Comparison of ENCODE assay signal across 23 cellular contexts in the genomic region with DNA sequence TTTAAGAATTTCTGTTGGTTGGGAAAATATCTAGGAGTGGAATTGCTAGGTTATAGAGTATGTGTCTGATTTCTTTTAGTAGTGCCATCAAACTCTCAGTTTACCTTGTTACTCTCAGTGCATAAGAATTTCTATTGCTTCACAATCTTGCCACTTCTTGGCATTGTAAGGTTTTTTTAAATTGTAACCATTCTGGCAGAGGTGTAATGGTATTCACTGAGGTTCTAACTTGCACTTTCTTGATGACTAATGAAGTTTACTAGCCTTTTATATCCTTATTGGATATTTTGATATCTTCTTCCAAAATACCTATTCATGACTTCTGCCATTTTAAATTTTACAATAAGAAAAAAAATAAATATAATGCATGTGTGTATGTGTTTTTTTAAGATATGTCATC.
"Had no signal": no experiment of that assay in that cellular context is flagged by ENCODE, and none has a peak within 500 bp of the region (broad histone marks: within the 10 kb centered on the region; RNA-seq: fewer than 3 reads in every experiment).

No MANE protein-coding gene starts in this region.

- H3K9me2 ChIP-seq: SK-N-SH had no signal

- H3K4me2 ChIP-seq: KMS-11, SK-N-SH had no signal

- H3K9me3 ChIP-seq: SK-N-SH had no signal

- DNase-seq: Kasumi-1, MV-4-11, NCI-H1048, NCI-H1105, NCI-H1417, NCI-H1436 treated with DMSO at 0.1 percent for 48 hours, NCI-H1694, NCI-H187 treated with DMSO at 0.1 percent for 48 hours, NCI-H2029 treated with DMSO at 0.1 percent for 48 hours, NCI-H2171 treated with DMSO at 0.1 percent for 48 hours, NCI-H446, NCI-H510A, NCI-H524 treated with DMSO at 0.1 percent for 48 hours, NCI-H69, NCI-H774, SHP77, SK-N-SH, SW 1271 had no signal

- H3K4me3 ChIP-seq: K562 had no signal

- H3K27ac ChIP-seq: HL-60, KMS-11, RWPE1 had no signal

- ATAC-seq: K562, Panc1 had no signal

- H3K9ac ChIP-seq: KMS-11, SK-N-SH had no signal
